Comparison of ENCODE assay signal across 11 cellular contexts in the genomic region with DNA sequence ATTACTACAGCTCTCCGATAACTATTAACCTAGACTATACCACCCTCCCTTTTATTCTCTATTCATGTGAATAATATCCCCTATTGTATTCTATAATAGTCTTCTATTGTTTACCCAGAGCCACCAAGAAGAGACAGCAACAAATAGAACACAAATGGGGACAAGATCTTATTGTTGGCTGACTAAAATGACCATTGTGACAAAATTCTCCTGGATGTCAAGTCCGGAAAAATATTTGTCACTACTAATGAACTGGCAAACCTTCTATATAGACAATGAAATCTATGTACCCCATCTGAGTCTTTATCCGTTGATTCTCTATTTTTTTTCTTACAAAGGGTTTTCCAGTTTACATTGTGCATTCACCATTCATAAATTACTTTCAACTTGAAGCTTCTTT.
A peak's percentile ranks its signal among the peaks of the same experiment; 100 is the strongest.
DNase-seq lines count a peak whose midpoint lies in the region; ATAC-seq and TF ChIP-seq lines count a peak whose summit lies in the region.
"Had no signal": no experiment of that assay in that cellular context is flagged by ENCODE, and none has a peak within 500 bp of the region (broad histone marks: within the 10 kb centered on the region; RNA-seq: fewer than 3 reads in every experiment).

No MANE protein-coding gene starts in this region.

- H3K4me3 Mint-ChIP-seq in glutamatergic neuron (ENCODE audit: unreplicated experiment) = no peak overlapping the region
- H3K4me3 Mint-ChIP-seq: CD4-positive, alpha-beta T cell had no signal

- DNase-seq in NCI-H748 (lab: John Stamatoyannopoulos, UW; ENCODE audit: unreplicated experiment) (peak; percentile 7), NCI-H748 treated with DMSO at 0.1 percent for 48 hours (lab: John Stamatoyannopoulos, UW) (no peak), glutamatergic neuron (no peak), pons (ENCODE audit: low spot score) (peak; percentile 100), CD1c-positive myeloid dendritic cell (ENCODE audit: extremely low spot score) (no peak), omental fat pad (ENCODE audit: low spot score) (no peak)
- DNase-seq: NCI-H187 treated with DMSO at 0.1 percent for 48 hours, NCI-H524 treated with DMSO at 0.1 percent for 48 hours, SIG-M5 had no signal

- H3K36me3 Mint-ChIP-seq in glutamatergic neuron (ENCODE audit: unreplicated experiment) = no peaks in the 10 kb centered on the region

- H3K4me1 Mint-ChIP-seq in glutamatergic neuron (ENCODE audit: low read depth, unreplicated experiment) = peaks cover 4% of the 10 kb centered on the region

- TF ChIP-seq CTCF in glutamatergic neuron (IDR thresholded peaks at IDR 0.05; ENCODE audit: partially characterized antibody, unreplicated experiment) (no peak), omental fat pad (IDR thresholded peaks at IDR 0.05) (no peak)

- no peak for ATAC-seq in GM21619 (IDR thresholded peaks at IDR 0.05; ENCODE audit: unreplicated experiment)
- ATAC-seq in omental fat pad (ENCODE audit: low FRiP score) = no peak

- H3K27me3 Mint-ChIP-seq in glutamatergic neuron (ENCODE audit: unreplicated experiment) = no peaks in the 10 kb centered on the region
- H3K27me3 Mint-ChIP-seq: CD4-positive, alpha-beta T cell had no signal

- H3K9me3 Mint-ChIP-seq in glutamatergic neuron (ENCODE audit: unreplicated experiment) = peaks cover 2% of the 10 kb centered on the region
- H3K9me3 Mint-ChIP-seq: CD4-positive, alpha-beta T cell had no signal

- H3K27ac Mint-ChIP-seq in glutamatergic neuron (ENCODE audit: unreplicated experiment) = peak overlapping the region; percentile 79
- H3K27ac Mint-ChIP-seq: CD4-positive, alpha-beta T cell had no signal

Comparison
In these comparisons a context has a peak if more than half of its experiments do, and no peak if none do; other contexts are left out.
1. DNase-seq: peak in NCI-H748 (single experiment) and pons (single experiment); none in NCI-H748 treated with DMSO at 0.1 percent for 48 hours (single experiment), glutamatergic neuron (single experiment), CD1c-positive myeloid dendritic cell (single experiment) and omental fat pad (single experiment).